1 cellular context compared by ENCODE assay signal in the genomic region with DNA sequence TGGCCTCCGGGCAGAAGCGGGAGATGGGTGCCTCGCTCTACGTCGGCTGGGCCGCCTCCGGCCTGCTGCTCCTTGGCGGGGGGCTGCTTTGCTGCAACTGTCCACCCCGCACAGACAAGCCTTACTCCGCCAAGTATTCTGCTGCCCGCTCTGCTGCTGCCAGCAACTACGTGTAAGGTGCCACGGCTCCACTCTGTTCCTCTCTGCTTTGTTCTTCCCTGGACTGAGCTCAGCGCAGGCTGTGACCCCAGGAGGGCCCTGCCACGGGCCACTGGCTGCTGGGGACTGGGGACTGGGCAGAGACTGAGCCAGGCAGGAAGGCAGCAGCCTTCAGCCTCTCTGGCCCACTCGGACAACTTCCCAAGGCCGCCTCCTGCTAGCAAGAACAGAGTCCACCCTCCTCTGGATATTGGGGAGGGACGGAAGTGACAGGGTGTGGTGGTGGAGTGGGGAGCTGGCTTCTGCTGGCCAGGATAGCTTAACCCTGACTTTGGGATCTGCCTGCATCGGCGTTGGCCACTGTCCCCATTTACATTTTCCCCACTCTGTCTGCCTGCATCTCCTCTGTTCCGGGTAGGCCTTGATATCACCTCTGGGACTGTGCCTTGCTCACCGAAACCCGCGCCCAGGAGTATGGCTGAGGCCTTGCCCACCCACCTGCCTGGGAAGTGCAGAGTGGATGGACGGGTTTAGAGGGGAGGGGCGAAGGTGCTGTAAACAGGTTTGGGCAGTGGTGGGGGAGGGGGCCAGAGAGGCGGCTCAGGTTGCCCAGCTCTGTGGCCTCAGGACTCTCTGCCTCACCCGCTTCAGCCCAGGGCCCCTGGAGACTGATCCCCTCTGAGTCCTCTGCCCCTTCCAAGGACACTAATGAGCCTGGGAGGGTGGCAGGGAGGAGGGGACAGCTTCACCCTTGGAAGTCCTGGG.
TF ChIP-seq lines count a peak whose summit lies in the region.

No MANE protein-coding gene starts in this region.

TF ChIP-seq in HepG2, 621 proteins besides CTCF, POLR2A, EP300 and RAD21 (continued from another document and continues in another):
- TF ChIP-seq ZNF142 (CRISPR knock-in tag; IDR thresholded peaks at IDR 0.05) (no peak), PHB2 (IDR thresholded peaks at IDR 0.05; ENCODE audit: partially characterized antibody) (no peak), ZNF737 (CRISPR knock-in tag; IDR thresholded peaks at IDR 0.05; ENCODE audit: borderline replicate concordance) (no peak), ZNF83 (CRISPR knock-in tag; IDR thresholded peaks at IDR 0.05; ENCODE audit: borderline replicate concordance) (no peak), ZNF598 (CRISPR knock-in tag; IDR thresholded peaks at IDR 0.05; ENCODE audit: borderline replicate concordance) (no peak), SSRP1 (CRISPR knock-in tag; IDR thresholded peaks at IDR 0.05) (peak; percentile 40; the same call in 1 of the 2 replicates), BHLHE40 (IDR thresholded peaks at IDR 0.05; ENCODE audit: low read length) (no peak), ZNF709 (CRISPR knock-in tag; IDR thresholded peaks at IDR 0.05) (no peak), SMYD3 (CRISPR knock-in tag; IDR thresholded peaks at IDR 0.05) (no peak), ZNF350 (CRISPR knock-in tag; IDR thresholded peaks at IDR 0.05; ENCODE audit: borderline replicate concordance, low read depth) (peak; percentile 9; the same call in 1 of the 2 replicates), HCFC1 (IDR thresholded peaks at IDR 0.05; ENCODE audit: low read depth, low read length) (no peak), ZNF761 (CRISPR knock-in tag; conservative IDR thresholded peaks at IDR 0.05) (peak; percentile 54; the same call in 1 of the 2 replicates), NAIF1 (CRISPR knock-in tag; IDR thresholded peaks at IDR 0.05; ENCODE audit: borderline replicate concordance) (no peak), RCOR2 (CRISPR knock-in tag; IDR thresholded peaks at IDR 0.05) (no peak), ZNF878 (CRISPR knock-in tag; IDR thresholded peaks at IDR 0.05) (0 out of 2 replicates have a peak, but pooled peaks have one; percentile 35), FOXP1 (IDR thresholded peaks at IDR 0.05) (no peak), FOXP1 (CRISPR knock-in tag; IDR thresholded peaks at IDR 0.05) (peak; percentile 60), ZFYVE20 (CRISPR knock-in tag; IDR thresholded peaks at IDR 0.05; ENCODE audit: borderline replicate concordance, low read depth) (no peak), MTA1 (CRISPR knock-in tag; IDR thresholded peaks at IDR 0.05; ENCODE audit: borderline replicate concordance) (peak; percentile 17; the same call in 1 of the 2 replicates), RBAK (CRISPR knock-in tag; IDR thresholded peaks at IDR 0.05) (no peak), JUNB (CRISPR knock-in tag; IDR thresholded peaks at IDR 0.05; ENCODE audit: borderline replicate concordance) (no peak), CBX5 (CRISPR knock-in tag; IDR thresholded peaks at IDR 0.05; ENCODE audit: borderline replicate concordance) (peak; percentile 74; the same call in 1 of the 2 replicates), HIVEP1 (CRISPR knock-in tag; IDR thresholded peaks at IDR 0.05) (no peak; the same call in 1 of the 2 replicates), SAFB2 (CRISPR knock-in tag; IDR thresholded peaks at IDR 0.05; ENCODE audit: borderline replicate concordance, low read depth) (0 out of 2 replicates have a peak, but pooled peaks have one; percentile 13), CAMTA2 (CRISPR knock-in tag; IDR thresholded peaks at IDR 0.05; ENCODE audit: borderline replicate concordance) (peak; percentile 52; the same call in 1 of the 2 replicates), ZNF441 (CRISPR knock-in tag; IDR thresholded peaks at IDR 0.05; ENCODE audit: borderline replicate concordance) (peak; percentile 34; the same call in 1 of the 2 replicates), ZNF232 (CRISPR knock-in tag; IDR thresholded peaks at IDR 0.05; ENCODE audit: borderline replicate concordance) (no peak)
- TF ChIP-seq, protein P1, sequence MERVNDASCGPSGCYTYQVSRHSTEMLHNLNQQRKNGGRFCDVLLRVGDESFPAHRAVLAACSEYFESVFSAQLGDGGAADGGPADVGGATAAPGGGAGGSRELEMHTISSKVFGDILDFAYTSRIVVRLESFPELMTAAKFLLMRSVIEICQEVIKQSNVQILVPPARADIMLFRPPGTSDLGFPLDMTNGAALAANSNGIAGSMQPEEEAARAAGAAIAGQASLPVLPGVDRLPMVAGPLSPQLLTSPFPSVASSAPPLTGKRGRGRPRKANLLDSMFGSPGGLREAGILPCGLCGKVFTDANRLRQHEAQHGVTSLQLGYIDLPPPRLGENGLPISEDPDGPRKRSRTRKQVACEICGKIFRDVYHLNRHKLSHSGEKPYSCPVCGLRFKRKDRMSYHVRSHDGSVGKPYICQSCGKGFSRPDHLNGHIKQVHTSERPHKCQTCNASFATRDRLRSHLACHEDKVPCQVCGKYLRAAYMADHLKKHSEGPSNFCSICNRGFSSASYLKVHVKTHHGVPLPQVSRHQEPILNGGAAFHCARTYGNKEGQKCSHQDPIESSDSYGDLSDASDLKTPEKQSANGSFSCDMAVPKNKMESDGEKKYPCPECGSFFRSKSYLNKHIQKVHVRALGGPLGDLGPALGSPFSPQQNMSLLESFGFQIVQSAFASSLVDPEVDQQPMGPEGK (CRISPR knock-in tag; IDR thresholded peaks at IDR 0.05) = peak; percentile 68; the same call in 1 of the 2 replicates
- TF ChIP-seq, protein P2, sequence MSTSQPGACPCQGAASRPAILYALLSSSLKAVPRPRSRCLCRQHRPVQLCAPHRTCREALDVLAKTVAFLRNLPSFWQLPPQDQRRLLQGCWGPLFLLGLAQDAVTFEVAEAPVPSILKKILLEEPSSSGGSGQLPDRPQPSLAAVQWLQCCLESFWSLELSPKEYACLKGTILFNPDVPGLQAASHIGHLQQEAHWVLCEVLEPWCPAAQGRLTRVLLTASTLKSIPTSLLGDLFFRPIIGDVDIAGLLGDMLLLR (CRISPR knock-in tag; IDR thresholded peaks at IDR 0.05) = no peak
- TF ChIP-seq, protein P3, sequence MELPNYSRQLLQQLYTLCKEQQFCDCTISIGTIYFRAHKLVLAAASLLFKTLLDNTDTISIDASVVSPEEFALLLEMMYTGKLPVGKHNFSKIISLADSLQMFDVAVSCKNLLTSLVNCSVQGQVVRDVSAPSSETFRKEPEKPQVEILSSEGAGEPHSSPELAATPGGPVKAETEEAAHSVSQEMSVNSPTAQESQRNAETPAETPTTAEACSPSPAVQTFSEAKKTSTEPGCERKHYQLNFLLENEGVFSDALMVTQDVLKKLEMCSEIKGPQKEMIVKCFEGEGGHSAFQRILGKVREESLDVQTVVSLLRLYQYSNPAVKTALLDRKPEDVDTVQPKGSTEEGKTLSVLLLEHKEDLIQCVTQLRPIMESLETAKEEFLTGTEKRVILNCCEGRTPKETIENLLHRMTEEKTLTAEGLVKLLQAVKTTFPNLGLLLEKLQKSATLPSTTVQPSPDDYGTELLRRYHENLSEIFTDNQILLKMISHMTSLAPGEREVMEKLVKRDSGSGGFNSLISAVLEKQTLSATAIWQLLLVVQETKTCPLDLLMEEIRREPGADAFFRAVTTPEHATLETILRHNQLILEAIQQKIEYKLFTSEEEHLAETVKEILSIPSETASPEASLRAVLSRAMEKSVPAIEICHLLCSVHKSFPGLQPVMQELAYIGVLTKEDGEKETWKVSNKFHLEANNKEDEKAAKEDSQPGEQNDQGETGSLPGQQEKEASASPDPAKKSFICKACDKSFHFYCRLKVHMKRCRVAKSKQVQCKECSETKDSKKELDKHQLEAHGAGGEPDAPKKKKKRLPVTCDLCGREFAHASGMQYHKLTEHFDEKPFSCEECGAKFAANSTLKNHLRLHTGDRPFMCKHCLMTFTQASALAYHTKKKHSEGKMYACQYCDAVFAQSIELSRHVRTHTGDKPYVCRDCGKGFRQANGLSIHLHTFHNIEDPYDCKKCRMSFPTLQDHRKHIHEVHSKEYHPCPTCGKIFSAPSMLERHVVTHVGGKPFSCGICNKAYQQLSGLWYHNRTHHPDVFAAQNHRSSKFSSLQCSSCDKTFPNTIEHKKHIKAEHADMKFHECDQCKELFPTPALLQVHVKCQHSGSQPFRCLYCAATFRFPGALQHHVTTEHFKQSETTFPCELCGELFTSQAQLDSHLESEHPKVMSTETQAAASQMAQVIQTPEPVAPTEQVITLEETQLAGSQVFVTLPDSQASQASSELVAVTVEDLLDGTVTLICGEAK (IDR thresholded peaks at IDR 0.05) = no peak
- TF ChIP-seq, protein P3 (CRISPR knock-in tag; IDR thresholded peaks at IDR 0.05) = no peak
- TF ChIP-seq, protein P4, sequence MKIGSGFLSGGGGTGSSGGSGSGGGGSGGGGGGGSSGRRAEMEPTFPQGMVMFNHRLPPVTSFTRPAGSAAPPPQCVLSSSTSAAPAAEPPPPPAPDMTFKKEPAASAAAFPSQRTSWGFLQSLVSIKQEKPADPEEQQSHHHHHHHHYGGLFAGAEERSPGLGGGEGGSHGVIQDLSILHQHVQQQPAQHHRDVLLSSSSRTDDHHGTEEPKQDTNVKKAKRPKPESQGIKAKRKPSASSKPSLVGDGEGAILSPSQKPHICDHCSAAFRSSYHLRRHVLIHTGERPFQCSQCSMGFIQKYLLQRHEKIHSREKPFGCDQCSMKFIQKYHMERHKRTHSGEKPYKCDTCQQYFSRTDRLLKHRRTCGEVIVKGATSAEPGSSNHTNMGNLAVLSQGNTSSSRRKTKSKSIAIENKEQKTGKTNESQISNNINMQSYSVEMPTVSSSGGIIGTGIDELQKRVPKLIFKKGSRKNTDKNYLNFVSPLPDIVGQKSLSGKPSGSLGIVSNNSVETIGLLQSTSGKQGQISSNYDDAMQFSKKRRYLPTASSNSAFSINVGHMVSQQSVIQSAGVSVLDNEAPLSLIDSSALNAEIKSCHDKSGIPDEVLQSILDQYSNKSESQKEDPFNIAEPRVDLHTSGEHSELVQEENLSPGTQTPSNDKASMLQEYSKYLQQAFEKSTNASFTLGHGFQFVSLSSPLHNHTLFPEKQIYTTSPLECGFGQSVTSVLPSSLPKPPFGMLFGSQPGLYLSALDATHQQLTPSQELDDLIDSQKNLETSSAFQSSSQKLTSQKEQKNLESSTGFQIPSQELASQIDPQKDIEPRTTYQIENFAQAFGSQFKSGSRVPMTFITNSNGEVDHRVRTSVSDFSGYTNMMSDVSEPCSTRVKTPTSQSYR (CRISPR knock-in tag; IDR thresholded peaks at IDR 0.05; ENCODE audit: borderline replicate concordance) = peak; percentile 86
